14 cellular contexts compared by ENCODE assay signal in the genomic region with DNA sequence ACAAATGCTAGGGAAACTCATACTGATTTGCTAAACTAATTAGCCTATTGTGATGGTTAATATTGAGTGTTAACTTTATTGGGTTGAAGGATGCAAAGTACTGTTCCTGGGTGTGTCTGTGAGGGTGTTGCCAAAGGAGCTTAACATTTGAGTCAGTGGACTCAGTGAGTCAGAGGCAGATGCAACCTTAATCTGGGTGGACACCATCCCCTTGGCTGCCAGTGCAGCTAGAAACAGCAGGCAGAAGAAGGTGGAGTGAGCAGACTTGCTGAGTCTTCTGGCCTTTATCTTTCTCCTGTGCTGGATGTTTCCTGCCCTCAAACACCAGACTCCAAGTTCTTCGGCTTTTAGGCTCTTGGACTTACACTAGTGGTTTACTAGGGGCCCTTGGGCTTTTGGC.
"Had no signal": no experiment of that assay in that cellular context is flagged by ENCODE, and none has a peak within 500 bp of the region (broad histone marks: within the 10 kb centered on the region; RNA-seq: fewer than 3 reads in every experiment).

No MANE protein-coding gene starts in this region.

- H3K9me3 ChIP-seq: gastroesophageal sphincter, heart left ventricle, right atrium auricular region, testis had no signal

- H3K4me3 ChIP-seq: gastroesophageal sphincter, heart left ventricle, neural progenitor cell, right atrium auricular region, testis had no signal

- H3K27ac ChIP-seq: gastroesophageal sphincter, heart left ventricle, neural progenitor cell, right atrium auricular region, testis had no signal

- H3K9ac ChIP-seq: neural progenitor cell had no signal

- H3K27me3 ChIP-seq: gastroesophageal sphincter, neural progenitor cell, right atrium auricular region, testis had no signal

- H3K4me2 ChIP-seq: neural progenitor cell had no signal

- H3K4me1 ChIP-seq: gastroesophageal sphincter, heart left ventricle, right atrium auricular region, testis had no signal

- DNase-seq: activated CD4-positive, alpha-beta memory T cell treated with anti-CD3 and anti-CD28 coated beads, Interleukin-2, amount 10 ng/mL, durations not matched to agents 7 days and 5 days; activated CD4-positive, alpha-beta T cell treated with anti-CD3 and anti-CD28 coated beads for 48 hours; activated CD4-positive, CD25-positive, alpha-beta regulatory T cell; activated CD8-positive, alpha-beta memory T cell treated with anti-CD3 and anti-CD28 coated beads, Interleukin-2, amount 10 ng/mL, durations not matched to agents 7 days and 5 days; amniotic stem cell; heart left ventricle; kidney glomerular epithelial cell; left ventricle myocardium superior; naive thymus-derived CD4-positive, alpha-beta T cell; stimulated activated CD4-positive, alpha-beta T cell treated with anti-CD3 and anti-CD28 coated beads, Interleukin-2, amount 100 ng/mL, for 24 hours; testis had no signal

- ATAC-seq: activated CD8-positive, alpha-beta memory T cell treated with anti-CD3 and anti-CD28 coated beads, Interleukin-2, amount 10 ng/mL, durations not matched to agents 7 days and 5 days; gastroesophageal sphincter; heart left ventricle; left ventricle myocardium superior; naive thymus-derived CD4-positive, alpha-beta T cell had no signal

- H2AFZ ChIP-seq: neural progenitor cell had no signal

- H3K36me3 ChIP-seq: gastroesophageal sphincter, heart left ventricle, neural progenitor cell, right atrium auricular region had no signal
